ENCODE assay signal across 13 cellular contexts in genomic region chrX:70960728-70961127, GRCh38. TPM values are rescaled to one million over a fixed set of nuclear protein-coding genes. Genes with fewer than 3 reads are reported as not detected.
DNase-seq lines count a peak whose midpoint lies in the region; ATAC-seq and TF ChIP-seq lines count a peak whose summit lies in the region.
"Had no signal": no experiment of that assay in that cellular context is flagged by ENCODE, and none has a peak within 500 bp of the region (broad histone marks: within the 10 kb centered on the region; RNA-seq: fewer than 3 reads in every experiment).

No MANE protein-coding gene starts in this region.

- no peaks in the 10 kb centered on the region for H3K36me3 Mint-ChIP-seq in MCF 10A (ENCODE audit: insufficient read depth, unreplicated experiment)
- H3K36me3 Mint-ChIP-seq in activated naive CD4-positive, alpha-beta T cell treated with anti-CD3 and anti-CD28 coated beads, Interleukin-2, amount 10 ng/mL, durations not matched to agents 7 days and 5 days, result no peaks in the 10 kb centered on the region
- H3K36me3 Mint-ChIP-seq: memory B cell, WTC11 had no signal

- H3F3A ChIP-seq in OCI-LY1 (ENCODE audit: insufficient read depth, low read length), result no peaks in the 10 kb centered on the region

- peaks cover 42% of the 10 kb centered on the region for H3K27me3 Mint-ChIP-seq in MCF 10A (ENCODE audit: insufficient read depth, unreplicated experiment)
- H3K27me3 Mint-ChIP-seq in activated naive CD4-positive, alpha-beta T cell treated with anti-CD3 and anti-CD28 coated beads, Interleukin-2, amount 10 ng/mL, durations not matched to agents 7 days and 5 days, result peaks cover 12% of the 10 kb centered on the region

- H3K27ac ChIP-seq in breast epithelium, result no peak overlapping the region
- H3K27ac ChIP-seq in OCI-LY1 (ENCODE audit: low read depth, low read length, poor library complexity, severe bottlenecking), result no peak overlapping the region
- H3K27ac ChIP-seq in Karpas-422 (ENCODE audit: low read length), result no peak overlapping the region
- H3K27ac ChIP-seq: BLaER1 had no signal

- H3K9me3 Mint-ChIP-seq in MCF 10A (ENCODE audit: unreplicated experiment), result no peaks in the 10 kb centered on the region
- no peaks in the 10 kb centered on the region for H3K9me3 Mint-ChIP-seq in activated naive CD4-positive, alpha-beta T cell treated with anti-CD3 and anti-CD28 coated beads, Interleukin-2, amount 10 ng/mL, durations not matched to agents 7 days and 5 days
- H3K9me3 Mint-ChIP-seq: memory B cell had no signal

- no TSS peak for BruUV-seq in MCF 10A (replicated peaks; lab: Mats Ljungman, UMichigan)

- H3K9me2 ChIP-seq in OCI-LY1 (ENCODE audit: low read depth, low read length) (no peaks in the 10 kb centered on the region), Karpas-422 (replicated peaks; ENCODE audit: insufficient read depth, low read length) (no peaks in the 10 kb centered on the region)

- H3K27ac Mint-ChIP-seq in MCF 10A (ENCODE audit: low read depth, unreplicated experiment), result no peak overlapping the region
- no peak overlapping the region for H3K27ac Mint-ChIP-seq in activated naive CD4-positive, alpha-beta T cell treated with anti-CD3 and anti-CD28 coated beads, Interleukin-2, amount 10 ng/mL, durations not matched to agents 7 days and 5 days
- H3K27ac Mint-ChIP-seq: memory B cell, WTC11 had no signal

- H3K4me3 ChIP-seq in breast epithelium (no peak overlapping the region), OCI-LY1 (ENCODE audit: low read depth, low read length, poor library complexity, severe bottlenecking) (no peak overlapping the region), epithelial cell of proximal tubule (ENCODE audit: low read depth, low read length) (no peak overlapping the region), Karpas-422 (ENCODE audit: low read length) (no peak overlapping the region)
- H3K4me3 ChIP-seq: BLaER1 had no signal

- no peak overlapping the region for H3K9ac ChIP-seq in OCI-LY1 (ENCODE audit: low read length)
- H3K9ac ChIP-seq in Karpas-422 (ENCODE audit: low read length), result no peak overlapping the region
- H3K9ac ChIP-seq: BLaER1 had no signal

- H3K4me1 Mint-ChIP-seq in MCF 10A (ENCODE audit: insufficient read depth, unreplicated experiment), result no peaks in the 10 kb centered on the region
- H3K4me1 Mint-ChIP-seq in activated naive CD4-positive, alpha-beta T cell treated with anti-CD3 and anti-CD28 coated beads, Interleukin-2, amount 10 ng/mL, durations not matched to agents 7 days and 5 days, result no peaks in the 10 kb centered on the region
- H3K4me1 Mint-ChIP-seq: memory B cell had no signal

- H3K4me3 Mint-ChIP-seq in MCF 10A (ENCODE audit: unreplicated experiment), result no peak overlapping the region
- no peak overlapping the region for H3K4me3 Mint-ChIP-seq in activated naive CD4-positive, alpha-beta T cell treated with anti-CD3 and anti-CD28 coated beads, Interleukin-2, amount 10 ng/mL, durations not matched to agents 7 days and 5 days
- H3K4me3 Mint-ChIP-seq: memory B cell, WTC11 had no signal

- peak; percentile 33 for DNase-seq in MCF 10A (ENCODE audit: unreplicated experiment)
- DNase-seq in breast epithelium (ENCODE audit: low spot score in 2 of 2), result no peak
- no peak for DNase-seq in epithelial cell of proximal tubule (ENCODE audit: low read depth)
- no peak for DNase-seq in activated naive CD4-positive, alpha-beta T cell treated with anti-CD3 and anti-CD28 coated beads, Interleukin-2, amount 10 ng/mL, durations not matched to agents 7 days and 5 days
- no peak for DNase-seq in Karpas-422
- DNase-seq in islet precursor cell, result no peak
- DNase-seq: retina had no signal

- H3K36me3 ChIP-seq in breast epithelium (no peaks in the 10 kb centered on the region), OCI-LY1 (ENCODE audit: insufficient read depth, low read length) (no peaks in the 10 kb centered on the region), Karpas-422 (ENCODE audit: insufficient read depth, low read length) (no peaks in the 10 kb centered on the region)
- H3K36me3 ChIP-seq: BLaER1 had no signal

- no peak for ATAC-seq in GM18498 (IDR thresholded peaks at IDR 0.05; ENCODE audit: unreplicated experiment)
- ATAC-seq: WTC11 had no signal

- H3K9me3 ChIP-seq in breast epithelium, result no peaks in the 10 kb centered on the region
- H3K9me3 ChIP-seq in OCI-LY1 (ENCODE audit: low read length), result no peaks in the 10 kb centered on the region
- H3K9me3 ChIP-seq in Karpas-422 (ENCODE audit: low read length), result 0 out of 2 replicates have a peak, but pooled peaks cover 3% of the 10 kb centered on the region
- H3K9me3 ChIP-seq: BLaER1 had no signal

- CTCF ChIA-PET in MCF 10A (lab: Yijun Ruan, JAX), result interaction anchor here (0.5 to 3.1 kb wide), 10 partner anchors 10 to 692 kb away, joined by 3 to 23 read pairs (median 4); no protein-coding TSS in a partner anchor
- CTCF ChIA-PET in activated naive CD4-positive, alpha-beta T cell treated with anti-CD3 and anti-CD28 coated beads, Interleukin-2, amount 10 ng/mL, durations not matched to agents 7 days and 5 days (lab: Charles Lee), result interaction anchor here (1.0 to 1.2 kb wide), 3 partner anchors 9 to 296 kb away, joined by 3 to 5 read pairs (median 3); no protein-coding TSS in a partner anchor

- H3K79me2 ChIP-seq in OCI-LY1 (ENCODE audit: insufficient read depth, low read length) (no peaks in the 10 kb centered on the region), Karpas-422 (ENCODE audit: low read length) (no peaks in the 10 kb centered on the region)

- H3K4me1 ChIP-seq in breast epithelium (no peaks in the 10 kb centered on the region), OCI-LY1 (ENCODE audit: insufficient read depth, low read length, severe bottlenecking) (no peaks in the 10 kb centered on the region), Karpas-422 (ENCODE audit: low read length) (no peaks in the 10 kb centered on the region)
- H3K4me1 ChIP-seq: BLaER1 had no signal

- intact Hi-C loops in MCF 10A (cut with micrococcal nuclease) (loop anchor here (1.0 to 2.0 kb wide), 2 partner anchors 191 to 506 kb away; no protein-coding TSS in a partner anchor), breast epithelium (cut with DNase I; ENCODE audit: low total_unique reads) (no loop called here)

- no peaks in the 10 kb centered on the region for H4K20me1 ChIP-seq in OCI-LY1 (ENCODE audit: insufficient read depth, low read length)
- H4K20me1 ChIP-seq in Karpas-422 (ENCODE audit: insufficient read depth, low read depth, low read length), result no peaks in the 10 kb centered on the region
- H4K20me1 ChIP-seq: BLaER1 had no signal

- TF ChIP-seq CTCF in MCF 10A (IDR thresholded peaks at IDR 0.05; ENCODE audit: unreplicated experiment), result peak; percentile 24
- no peak for TF ChIP-seq CTCF in breast epithelium (IDR thresholded peaks at IDR 0.05)
- peak; percentile 16; the same call in 1 of the 2 replicates for TF ChIP-seq CTCF in OCI-LY1 (IDR thresholded peaks at IDR 0.05; ENCODE audit: low read length)
- TF ChIP-seq CTCF in epithelial cell of proximal tubule (conservative IDR thresholded peaks at IDR 0.05; ENCODE audit: low read depth, low read length), result peak; percentile 40

- H3K27me3 ChIP-seq in breast epithelium (peaks cover 0 to 5% of the 10 kb centered on the region in 2 donors), OCI-LY1 (ENCODE audit: insufficient read depth, low read length) (no peaks in the 10 kb centered on the region), Karpas-422 (ENCODE audit: low read length) (no peaks in the 10 kb centered on the region)

- POLR2A ChIA-PET in MCF 10A (lab: Yijun Ruan, JAX), result interaction anchor here (1.6 kb wide), 1 partner anchor 191 kb away, joined by 3 read pairs; no protein-coding TSS in a partner anchor

- no peak overlapping the region for H3K4me2 ChIP-seq in OCI-LY1 (ENCODE audit: low read length)
- no peak overlapping the region for H3K4me2 ChIP-seq in Karpas-422 (ENCODE audit: low read depth, low read length, poor library complexity, severe bottlenecking)
- H3K4me2 ChIP-seq: BLaER1 had no signal

- no peak overlapping the region for H2AFZ ChIP-seq in OCI-LY1 (ENCODE audit: low read length)
- no peak overlapping the region for H2AFZ ChIP-seq in Karpas-422 (ENCODE audit: low read length)

- TF ChIP-seq POLR2A in breast epithelium (IDR thresholded peaks at IDR 0.05), result no peak

RNA-seq across cellular contexts. Expression of gene SLC7A3, which starts 29.8 kb away (rescaled TPM):
- not detected in 2 replicates for total RNA-seq in MCF 10A (2022)
- total RNA-seq in breast epithelium, result 1 to 10 TPM in 2 of 3 donors, not detected in 1; 1.3 to 2.0 TPM
- 0.07 TPM in 1 of 2 replicates, not detected in the other for total RNA-seq in epithelial cell of proximal tubule
- not detected in 2 replicates for total RNA-seq in Karpas-422 (2014; rRNA removed; shearing (Covaris generic); ENCODE audit: low replicate concordance)

RNA-seq across cellular contexts. Expression of gene TEX11, which starts 52.2 kb away (rescaled TPM):
- total RNA-seq in MCF 10A (2022), result not detected in 2 replicates
- not detected for total RNA-seq in breast epithelium
- not detected in 2 replicates for total RNA-seq in epithelial cell of proximal tubule
- total RNA-seq in Karpas-422 (2014; rRNA removed; shearing (Covaris generic); ENCODE audit: low replicate concordance), result not detected in 2 replicates
- total RNA-seq: cerebellum had no signal

Comparison
In these comparisons a context has a peak if more than half of its experiments do, and no peak if none do; other contexts are left out.
1. CTCF ChIP-seq: peak in MCF 10A (single experiment), OCI-LY1 (single experiment) and epithelial cell of proximal tubule (single experiment); none in breast epithelium (0 of 3).